ENCODE assay signal across 11 cellular contexts in the genomic region with DNA sequence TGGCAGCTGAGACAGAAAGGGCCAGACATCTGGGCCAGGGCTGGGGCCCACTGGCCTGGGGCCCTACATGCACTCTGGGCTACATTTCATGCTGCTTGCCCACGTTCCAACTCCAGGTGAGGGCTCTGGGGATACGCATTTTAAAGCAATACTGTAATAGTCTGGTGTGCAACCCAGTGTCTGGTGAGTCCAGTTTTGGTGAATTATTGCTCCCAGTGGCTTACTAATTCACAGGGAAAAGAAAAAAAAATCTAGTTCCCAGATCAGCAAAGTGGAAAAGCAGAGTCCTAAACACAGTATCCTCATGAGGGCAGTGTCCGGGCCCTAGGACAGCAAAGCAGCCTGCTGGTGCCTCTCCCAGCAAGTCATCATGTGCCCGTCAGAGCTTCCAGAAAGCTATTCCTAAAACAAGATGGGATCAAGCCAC.
DNase-seq lines count a peak whose midpoint lies in the region; ATAC-seq and TF ChIP-seq lines count a peak whose summit lies in the region.
"Had no signal": no experiment of that assay in that cellular context is flagged by ENCODE, and none has a peak within 500 bp of the region (broad histone marks: within the 10 kb centered on the region; RNA-seq: fewer than 3 reads in every experiment).

No MANE protein-coding gene starts in this region.

- no TSS peak for BruUV-seq in Panc1 (replicated peaks; lab: Mats Ljungman, UMichigan)

- peaks cover 25% of the 10 kb centered on the region for H3K4me1 Mint-ChIP-seq in activated CD4-positive, alpha-beta T cell treated with anti-CD3 and anti-CD28 coated beads for 36 hours

- H3K27me3 ChIP-seq in Panc1 (ENCODE audit: control insufficient read depth, insufficient read depth, low read length) = no peaks in the 10 kb centered on the region
- H3K27me3 ChIP-seq: SJSA1 had no signal

- peaks cover 11% of the 10 kb centered on the region for H3K4me1 ChIP-seq in Panc1 (ENCODE audit: control insufficient read depth, insufficient read depth, low read length)

- peak; percentile 32; the same call in 1 of the 2 replicates for TF ChIP-seq CTCF in Panc1 (IDR thresholded peaks at IDR 0.05)
- peak; percentile 28 for TF ChIP-seq CTCF in foreskin fibroblast (IDR thresholded peaks at IDR 0.05; ENCODE audit: low read depth, low read length)

- in situ Hi-C loops in Caki2 (cut with HindIII; ENCODE audit: low pct_unique_long_range_greater_than_20kb, low sequenced_read_pairs) (no loop called here), Panc1 (cut with HindIII; ENCODE audit: low pct_unique_long_range_greater_than_20kb, low sequenced_read_pairs) (no loop called here)

- intact Hi-C loops in Panc1 (cut with micrococcal nuclease; ENCODE audit: unreplicated experiment) (no loop called here), sciatic nerve (cut with DNase I) (loop anchor here (2.0 to 10.0 kb wide), 2 partner anchors 43 to 923 kb away; no protein-coding TSS in a partner anchor)
- intact Hi-C loops in activated CD4-positive, alpha-beta T cell treated with anti-CD3 and anti-CD28 coated beads for 36 hours (cut with DNase I, micrococcal nuclease) = no loop called here

- no peaks in the 10 kb centered on the region for H3K9me3 ChIP-seq in Panc1 (ENCODE audit: control insufficient read depth, insufficient read depth, low read depth, low read length)
- H3K9me3 ChIP-seq: SJSA1 had no signal

- H3K36me3 ChIP-seq in Panc1 (ENCODE audit: control insufficient read depth, insufficient read depth, low read length) = no peaks in the 10 kb centered on the region
- H3K36me3 ChIP-seq: SJSA1 had no signal

- ATAC-seq in Panc1 (no peak), sciatic nerve (peak; percentile 76), HG03432 (IDR thresholded peaks at IDR 0.05; ENCODE audit: unreplicated experiment) (no peak), HG02678 (IDR thresholded peaks at IDR 0.05; ENCODE audit: unreplicated experiment) (no peak)
- ATAC-seq in activated CD4-positive, alpha-beta T cell treated with anti-CD3 and anti-CD28 coated beads for 36 hours = no peak
- ATAC-seq: naive thymus-derived CD4-positive, alpha-beta T cell had no signal

- no peak overlapping the region for H3K4me3 ChIP-seq in Panc1 (ENCODE audit: low read depth in 2 of 2, low read length in 2 of 2)
- peak overlapping the region in 1 of 2 donors; percentile 14 for H3K4me3 ChIP-seq in foreskin fibroblast (ENCODE audit: low read depth in 1 of 2, low read length in 2 of 2)
- H3K4me3 ChIP-seq: SJSA1 had no signal

- no peak overlapping the region for H3K4me3 Mint-ChIP-seq in activated CD4-positive, alpha-beta T cell treated with anti-CD3 and anti-CD28 coated beads for 36 hours

- H3K27ac Mint-ChIP-seq in activated CD4-positive, alpha-beta T cell treated with anti-CD3 and anti-CD28 coated beads for 36 hours = no peak overlapping the region

- no peak overlapping the region for H3K27ac ChIP-seq in Panc1 (ENCODE audit: low read length)
- H3K27ac ChIP-seq: SJSA1 had no signal

- CTCF ChIA-PET in Panc1 (lab: Charles Lee) = no interaction called here
- CTCF ChIA-PET in activated CD4-positive, alpha-beta T cell treated with anti-CD3 and anti-CD28 coated beads for 36 hours (lab: Charles Lee) = interaction anchor here (1.2 to 1.5 kb wide), 2 partner anchors 16 to 60 kb away, joined by 6 read pairs; no protein-coding TSS in a partner anchor

- no peaks in the 10 kb centered on the region for H3K9me3 Mint-ChIP-seq in activated CD4-positive, alpha-beta T cell treated with anti-CD3 and anti-CD28 coated beads for 36 hours (ENCODE audit: low read depth)
- H3K9me3 Mint-ChIP-seq: naive thymus-derived CD4-positive, alpha-beta T cell had no signal

- no peaks in the 10 kb centered on the region for H3K27me3 Mint-ChIP-seq in activated CD4-positive, alpha-beta T cell treated with anti-CD3 and anti-CD28 coated beads for 36 hours
- H3K27me3 Mint-ChIP-seq: naive thymus-derived CD4-positive, alpha-beta T cell had no signal

- no peaks in the 10 kb centered on the region for H3K36me3 Mint-ChIP-seq in activated CD4-positive, alpha-beta T cell treated with anti-CD3 and anti-CD28 coated beads for 36 hours (ENCODE audit: low read depth)

- POLR2A ChIA-PET in Panc1 (lab: Charles Lee) = no interaction called here
- POLR2A ChIA-PET in activated CD4-positive, alpha-beta T cell treated with anti-CD3 and anti-CD28 coated beads for 36 hours (lab: Charles Lee) = interaction anchor here (0.9 kb wide), 1 partner anchor 50 kb away, joined by 3 read pairs; no protein-coding TSS in a partner anchor

- DNase-seq in Caki2 (ENCODE audit: low read depth) = peak; percentile 32
- no peak for DNase-seq in Panc1 (ENCODE audit: low read depth, low spot score)
- DNase-seq in foreskin fibroblast = peak; percentile 73 to 77
- peak; percentile 73 for DNase-seq in sciatic nerve (ENCODE audit: low spot score)
- DNase-seq in activated CD4-positive, alpha-beta T cell treated with anti-CD3 and anti-CD28 coated beads for 36 hours = no peak
- no peak for DNase-seq in NCI-H2029 treated with DMSO at 0.1 percent for 48 hours (lab: John Stamatoyannopoulos, UW)
- DNase-seq: naive thymus-derived CD4-positive, alpha-beta T cell; NCI-H2081 had no signal

Comparison
In these comparisons a context has a peak if more than half of its experiments do, and no peak if none do; other contexts are left out.
1. DNase-seq: peak in Caki2 (single experiment), foreskin fibroblast (2 of 2) and sciatic nerve (single experiment); none in Panc1 (single experiment), activated CD4-positive, alpha-beta T cell treated with anti-CD3 and anti-CD28 coated beads for 36 hours (single experiment) and NCI-H2029 treated with DMSO at 0.1 percent for 48 hours (single experiment).